8 cellular contexts compared by ENCODE assay signal in the genomic region with DNA sequence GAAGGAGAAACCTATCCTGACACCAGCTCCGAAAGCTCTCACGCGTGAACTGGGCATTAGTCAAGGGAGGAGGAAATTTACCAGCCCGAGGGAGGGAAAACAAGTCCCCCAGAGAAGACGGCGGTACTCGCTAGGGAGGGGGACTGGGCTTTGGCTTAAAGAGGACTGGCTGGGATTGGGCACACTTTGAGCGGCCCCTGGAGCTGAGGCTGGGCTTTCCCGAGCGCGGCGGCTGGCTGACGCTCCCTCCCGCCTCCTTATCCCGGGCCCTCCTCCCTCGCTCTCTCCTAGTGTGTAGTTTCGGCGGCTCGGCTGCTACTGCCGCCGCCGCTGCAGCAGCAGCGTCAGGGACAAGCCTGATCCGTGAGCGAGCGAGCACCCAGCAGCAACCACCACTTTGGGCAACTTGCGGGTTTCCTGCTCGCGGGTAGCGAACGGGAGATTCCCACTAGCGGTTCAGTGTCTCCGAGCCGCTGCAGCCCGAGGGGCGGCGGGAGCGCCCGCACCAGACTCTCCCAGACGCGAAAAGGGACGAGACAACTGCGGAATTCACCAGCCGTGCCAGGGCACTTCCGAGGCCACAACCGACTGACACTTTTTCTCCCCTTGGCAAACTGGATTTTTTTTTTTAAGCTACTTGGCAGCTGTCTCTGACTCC. TPM values are rescaled to one million over a fixed set of nuclear protein-coding genes. Genes with fewer than 3 reads are reported as not detected.
DNase-seq lines count a peak whose midpoint lies in the region; ATAC-seq and TF ChIP-seq lines count a peak whose summit lies in the region.

No MANE protein-coding gene starts in this region.

- H3K4me1 Mint-ChIP-seq in activated T-helper 1 cell treated with anti-CD3 and anti-CD28 coated beads, Interleukin-12 subunit alpha, Interleukin-12 subunit beta, Interleukin-2, Interleukin-4 antibody, amounts not matched to agents 30 ng/mL and 10 ng/mL and 1 ng/mL, durations not matched to agents 14 hours and 24 hours and 36 hours (ENCODE audit: low read depth) = peaks cover 20% of the 10 kb centered on the region

- peaks cover 19% of the 10 kb centered on the region for H3F3A ChIP-seq in DOHH2 (ENCODE audit: control insufficient read depth, insufficient read depth)

- ATAC-seq in Right ventricle myocardium superior (ENCODE audit: poor library complexity) = peak; percentile 63

- peaks cover 1% of the 10 kb centered on the region for H3K36me3 Mint-ChIP-seq in activated T-helper 1 cell treated with anti-CD3 and anti-CD28 coated beads, Interleukin-12 subunit alpha, Interleukin-12 subunit beta, Interleukin-2, Interleukin-4 antibody, amounts not matched to agents 30 ng/mL and 10 ng/mL and 1 ng/mL, durations not matched to agents 14 hours and 24 hours and 36 hours (ENCODE audit: low read depth)

- DNase-seq in HuH-7.5 (ENCODE audit: low spot score) = peak; percentile 88
- no peak for DNase-seq in activated T-helper 1 cell treated with anti-CD3 and anti-CD28 coated beads, Interleukin-12 subunit alpha, Interleukin-12 subunit beta, Interleukin-2, Interleukin-4 antibody, amounts not matched to agents 30 ng/mL and 10 ng/mL and 1 ng/mL, durations not matched to agents 14 hours and 24 hours and 36 hours (ENCODE audit: low spot score)
- DNase-seq in Right ventricle myocardium superior = peak; percentile 63
- peak; percentile 94 for DNase-seq in osteoblast (ENCODE audit: insufficient read length, low spot score, missing footprints)
- no peak for DNase-seq in cerebellar cortex (ENCODE audit: low spot score)
- no peak for DNase-seq in NCI-H187 treated with DMSO at 0.1 percent for 48 hours (lab: John Stamatoyannopoulos, UW)
- DNase-seq in germinal center (ENCODE audit: low spot score) = no peak

- peak overlapping the region; percentile 82 for H3K4me2 ChIP-seq in DOHH2 (ENCODE audit: low read length)
- peak overlapping the region; percentile 74 for H3K4me2 ChIP-seq in osteoblast (ENCODE audit: insufficient read depth, low read length)

- H3K9me2 ChIP-seq in DOHH2 (replicated peaks; ENCODE audit: control insufficient read depth, low read length) = no peaks in the 10 kb centered on the region

- H3K4me3 Mint-ChIP-seq in activated T-helper 1 cell treated with anti-CD3 and anti-CD28 coated beads, Interleukin-12 subunit alpha, Interleukin-12 subunit beta, Interleukin-2, Interleukin-4 antibody, amounts not matched to agents 30 ng/mL and 10 ng/mL and 1 ng/mL, durations not matched to agents 14 hours and 24 hours and 36 hours = peak overlapping the region; percentile 59

- peak overlapping the region; percentile 84 for H3K27ac Mint-ChIP-seq in activated T-helper 1 cell treated with anti-CD3 and anti-CD28 coated beads, Interleukin-12 subunit alpha, Interleukin-12 subunit beta, Interleukin-2, Interleukin-4 antibody, amounts not matched to agents 30 ng/mL and 10 ng/mL and 1 ng/mL, durations not matched to agents 14 hours and 24 hours and 36 hours

- H3K36me3 ChIP-seq in DOHH2 (ENCODE audit: control insufficient read depth, low read length) (peaks cover 24% of the 10 kb centered on the region), osteoblast (ENCODE audit: insufficient read depth, low read length) (no peaks in the 10 kb centered on the region)

- H3K27ac ChIP-seq in DOHH2 (ENCODE audit: low read depth, low read length) (peak overlapping the region; percentile 92), osteoblast (ENCODE audit: low read depth, low read length) (no peak overlapping the region)

- H3K4me1 ChIP-seq in DOHH2 (ENCODE audit: control insufficient read depth, low read length) (peaks cover 42% of the 10 kb centered on the region), osteoblast (ENCODE audit: insufficient read depth, low read length) (peaks cover 5% of the 10 kb centered on the region)

- H4K20me1 ChIP-seq in DOHH2 (ENCODE audit: control insufficient read depth, insufficient read depth, low read depth, low read length) (no peaks in the 10 kb centered on the region), osteoblast (ENCODE audit: insufficient read depth, low read length) (no peaks in the 10 kb centered on the region)

- peak overlapping the region; percentile 51 for H2AFZ ChIP-seq in osteoblast (ENCODE audit: low read length)

- TF ChIP-seq CTCF in DOHH2 (IDR thresholded peaks at IDR 0.05; ENCODE audit: low read depth, low read length, poor library complexity, severe bottlenecking) (no peak), osteoblast (IDR thresholded peaks at IDR 0.05; ENCODE audit: extremely low read depth, low read depth, low read length) (no peak)

- no peaks in the 10 kb centered on the region for H3K27me3 ChIP-seq in DOHH2 (ENCODE audit: control insufficient read depth, low read length)
- peaks cover 46% of the 10 kb centered on the region for H3K27me3 ChIP-seq in osteoblast (ENCODE audit: insufficient read depth, low read length)

- intact Hi-C loops in activated T-helper 1 cell treated with anti-CD3 and anti-CD28 coated beads, Interleukin-12 subunit alpha, Interleukin-12 subunit beta, Interleukin-2, Interleukin-4 antibody, amounts not matched to agents 30 ng/mL and 10 ng/mL and 1 ng/mL, durations not matched to agents 14 hours and 24 hours and 36 hours (cut with micrococcal nuclease) = no loop called here
- intact Hi-C loops in Right ventricle myocardium superior (cut with DNase I) = loop anchor here (10.0 kb wide), 1 partner anchor 955 kb away; no protein-coding TSS in a partner anchor

- H3K4me3 ChIP-seq in DOHH2 (ENCODE audit: low read length) = peak overlapping the region; percentile 86
- H3K4me3 ChIP-seq in osteoblast (ENCODE audit: insufficient read depth, low read length) = peak overlapping the region; percentile 62

- H3K9me3 ChIP-seq in DOHH2 (ENCODE audit: control insufficient read depth, insufficient read depth, low read length) (peaks cover 8% of the 10 kb centered on the region; the same call in 1 of the 2 replicates), osteoblast (ENCODE audit: low read depth, low read length) (no peaks in the 10 kb centered on the region)

- H3K27me3 Mint-ChIP-seq in activated T-helper 1 cell treated with anti-CD3 and anti-CD28 coated beads, Interleukin-12 subunit alpha, Interleukin-12 subunit beta, Interleukin-2, Interleukin-4 antibody, amounts not matched to agents 30 ng/mL and 10 ng/mL and 1 ng/mL, durations not matched to agents 14 hours and 24 hours and 36 hours (ENCODE audit: insufficient read depth) = peaks cover 46% of the 10 kb centered on the region

- peaks cover 5% of the 10 kb centered on the region for H3K9me3 Mint-ChIP-seq in activated T-helper 1 cell treated with anti-CD3 and anti-CD28 coated beads, Interleukin-12 subunit alpha, Interleukin-12 subunit beta, Interleukin-2, Interleukin-4 antibody, amounts not matched to agents 30 ng/mL and 10 ng/mL and 1 ng/mL, durations not matched to agents 14 hours and 24 hours and 36 hours

- H3K79me2 ChIP-seq in DOHH2 (ENCODE audit: control insufficient read depth, low read length) (peaks cover 52% of the 10 kb centered on the region), osteoblast (ENCODE audit: insufficient read depth, low read length) (no peaks in the 10 kb centered on the region)

RNA-seq across cellular contexts. Expression of gene PCDH7, which starts 0.7 kb away (rescaled TPM):
- total RNA-seq in activated T-helper 1 cell treated with anti-CD3 and anti-CD28 coated beads, Interleukin-12 subunit alpha, Interleukin-12 subunit beta, Interleukin-2, Interleukin-4 antibody, amounts not matched to agents 30 ng/mL and 10 ng/mL and 1 ng/mL, durations not matched to agents 14 hours and 24 hours and 36 hours = not detected in 2 replicates
- 18.7 TPM for total RNA-seq in Right ventricle myocardium superior
- total RNA-seq in osteoblast = 0.72 and 3.8 TPM in 2 replicates

Comparison
In these comparisons a context has a peak if more than half of its experiments do, and no peak if none do; other contexts are left out.
1. DNase-seq: peak in HuH-7.5 (single experiment), Right ventricle myocardium superior (single experiment) and osteoblast (single experiment); none in activated T-helper 1 cell treated with anti-CD3 and anti-CD28 coated beads, Interleukin-12 subunit alpha, Interleukin-12 subunit beta, Interleukin-2, Interleukin-4 antibody, amounts not matched to agents 30 ng/mL and 10 ng/mL and 1 ng/mL, durations not matched to agents 14 hours and 24 hours and 36 hours (single experiment), cerebellar cortex (single experiment), NCI-H187 treated with DMSO at 0.1 percent for 48 hours (single experiment) and germinal center (single experiment).